In the genomic region with DNA sequence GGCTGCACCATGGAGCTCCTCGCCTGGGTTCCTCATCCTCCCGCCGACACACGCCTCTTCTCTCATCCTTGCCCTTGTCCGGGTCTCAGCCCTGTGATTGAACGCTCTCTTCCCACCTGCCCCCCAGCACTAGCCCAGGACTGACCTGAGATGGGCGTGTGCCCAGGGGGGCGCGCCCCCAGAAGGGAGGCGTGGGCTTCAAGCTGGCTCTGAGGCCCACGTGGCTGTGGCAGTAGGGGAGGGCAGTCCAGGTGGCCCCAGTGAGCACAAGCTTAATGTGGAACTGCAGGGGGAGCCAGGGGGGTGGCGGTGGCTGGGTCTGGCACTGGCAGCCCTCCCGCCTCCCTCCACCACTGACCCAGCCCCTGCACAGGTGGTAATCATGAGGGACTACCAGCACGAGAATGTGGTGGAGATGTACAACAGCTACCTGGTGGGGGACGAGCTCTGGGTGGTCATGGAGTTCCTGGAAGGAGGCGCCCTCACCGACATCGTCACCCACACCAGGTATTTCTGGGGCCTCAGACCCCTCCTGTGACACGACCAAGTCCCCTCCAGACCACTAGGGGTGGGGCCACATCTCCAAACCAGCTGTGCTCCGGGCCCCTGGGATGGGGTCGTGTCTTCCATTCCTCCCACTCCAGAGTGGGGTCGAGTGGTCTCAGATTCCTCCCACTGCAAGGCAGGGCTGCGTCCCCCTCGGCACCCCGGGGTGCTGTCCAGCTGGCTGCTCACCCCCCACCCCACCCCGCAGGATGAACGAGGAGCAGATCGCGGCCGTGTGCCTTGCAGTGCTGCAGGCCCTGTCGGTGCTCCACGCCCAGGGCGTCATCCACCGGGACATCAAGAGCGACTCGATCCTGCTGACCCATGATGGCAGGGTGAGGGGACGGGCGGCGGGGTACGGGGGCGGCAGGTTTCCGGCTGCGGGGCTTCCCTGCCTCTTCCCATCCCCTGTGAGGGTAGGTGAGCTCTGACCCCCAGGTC, we compare ENCODE assay signal across 24 cellular contexts. TPM values are rescaled to one million over a fixed set of nuclear protein-coding genes. Genes with fewer than 3 reads are reported as not detected.
"Had no signal": no experiment of that assay in that cellular context is flagged by ENCODE, and none has a peak within 500 bp of the region (broad histone marks: within the 10 kb centered on the region; RNA-seq: fewer than 3 reads in every experiment).

No MANE protein-coding gene starts in this region.

- H3K27me3 Mint-ChIP-seq: IgD-negative memory B cell had no signal

- H3K9ac ChIP-seq: SK-N-SH had no signal

- H3K27ac Mint-ChIP-seq: IgD-negative memory B cell had no signal

- H3K4me1 Mint-ChIP-seq: IgD-negative memory B cell had no signal

- H3K9me3 ChIP-seq: MG63, SK-N-SH had no signal

- H3K4me2 ChIP-seq: SK-N-SH had no signal

- DNase-seq: MG63, NCI-H1092, NCI-H1105 treated with DMSO at 0.1 percent for 48 hours, NCI-H1417 treated with DMSO at 0.1 percent for 48 hours, NCI-H146, NCI-H1694 treated with DMSO at 0.1 percent for 48 hours, NCI-H1930, NCI-H2081, NCI-H2107, NCI-H226, NCI-H446, NCI-H510A, NCI-H524 treated with DMSO at 0.1 percent for 48 hours, NCI-H69, NCI-H774, RPMI8226, SHP77, SK-N-SH, SW 1271 had no signal

- H3K4me3 ChIP-seq: K562, MG63 had no signal

- H3K27me3 ChIP-seq: MG63 had no signal

- H3K9me3 Mint-ChIP-seq: IgD-negative memory B cell had no signal

- H3K4me3 Mint-ChIP-seq: IgD-negative memory B cell had no signal

- FAIRE-seq: K562, RCC 7860 had no signal

RNA-seq across cellular contexts. Expression of a gene that starts 21.9 kb away (rescaled TPM):
- total RNA-seq: HT1080, K562 had no signal
- polyA plus RNA-seq: IgD-negative memory B cell, SK-N-SH had no signal

RNA-seq across cellular contexts. Expression of a gene that starts 29.2 kb away (rescaled TPM):
- total RNA-seq: HT1080, K562, SK-MEL-5 had no signal
- polyA plus RNA-seq: IgD-negative memory B cell, K562, SK-N-SH had no signal
